ENCODE assay signal across 17 cellular contexts in the genomic region with DNA sequence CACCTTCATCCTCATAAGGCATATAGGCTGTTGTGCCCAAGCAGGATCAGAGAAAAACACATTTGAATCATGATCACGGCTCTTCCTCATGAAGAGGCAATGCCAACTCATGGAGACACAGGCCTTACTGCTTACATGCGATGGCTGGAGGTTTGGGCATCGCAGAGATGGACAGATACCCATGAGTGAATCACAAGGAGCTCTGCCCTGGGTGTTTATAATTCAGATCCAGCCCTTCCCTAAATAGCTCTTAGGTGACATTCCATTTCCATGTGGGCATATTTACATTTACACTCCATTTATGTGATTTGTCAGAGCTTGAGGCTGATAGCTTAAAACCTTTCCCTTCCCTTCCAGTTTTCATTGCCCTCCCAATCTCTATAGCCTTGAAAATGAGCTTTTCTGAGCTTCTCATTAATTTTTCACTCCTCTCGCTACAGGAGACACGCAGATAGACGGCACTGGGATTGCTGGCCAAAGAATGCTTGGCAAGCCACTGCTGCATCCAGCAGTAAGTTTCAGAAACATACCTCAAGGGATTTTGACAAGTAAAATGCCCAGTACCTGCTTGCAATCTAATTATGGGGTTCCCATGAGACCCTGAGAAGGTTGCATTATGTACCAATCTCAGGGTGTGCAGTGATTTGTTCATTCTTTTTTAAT.
DNase-seq lines count a peak whose midpoint lies in the region; FAIRE-seq and TF ChIP-seq lines count a peak whose summit lies in the region.
"Had no signal": no experiment of that assay in that cellular context is flagged by ENCODE, and none has a peak within 500 bp of the region (broad histone marks: within the 10 kb centered on the region; RNA-seq: fewer than 3 reads in every experiment).

No MANE protein-coding gene starts in this region.

- H3K27ac Mint-ChIP-seq in activated CD4-positive, alpha-beta memory T cell treated with anti-CD3 and anti-CD28 coated beads, Interleukin-2, amount 10 ng/mL, durations not matched to agents 7 days and 5 days: no peak overlapping the region
- H3K27ac Mint-ChIP-seq: B cell; CD4-positive, alpha-beta memory T cell had no signal

- H3K79me2 ChIP-seq in H1 (ENCODE audit: control insufficient read depth in 1 of 2, insufficient read depth in 2 of 2, low read length in 2 of 2): no peaks in the 10 kb centered on the region

- H4K20me1 ChIP-seq in H1 (replicated peaks in 1 of 2; ENCODE audit: control insufficient read depth in 1 of 2, insufficient read depth in 2 of 2, low read length in 2 of 2): no peaks in the 10 kb centered on the region

- peak; percentile 9 for DNase-seq in Daoy (ENCODE audit: low read depth)
- DNase-seq in H4 (ENCODE audit: low spot score): peak; percentile 10
- DNase-seq in H1 (ENCODE audit: low read depth in 1 of 2, low spot score in 2 of 2): no peak
- DNase-seq in testis: peak; percentile 20
- no peak for DNase-seq in SW 1271 (lab: John Stamatoyannopoulos, UW)
- DNase-seq in activated CD4-positive, alpha-beta memory T cell treated with anti-CD3 and anti-CD28 coated beads, Interleukin-2, amount 10 ng/mL, durations not matched to agents 7 days and 5 days: no peak
- DNase-seq in GM03348 (ENCODE audit: low spot score): no peak
- DNase-seq: CD4-positive, alpha-beta memory T cell; DND-41; IMR-90; NCI-H146; NCI-H226; NCI-H526 had no signal

- H2AK5ac ChIP-seq in H1 (ENCODE audit: low read depth, low read length): no peak overlapping the region

- H2BK20ac ChIP-seq in H1 (ENCODE audit: low read length): no peak overlapping the region

- no peak overlapping the region for H4K5ac ChIP-seq in H1 (ENCODE audit: insufficient read length, low read depth, low read length)

- H3K4me3 ChIP-seq in H1 (ENCODE audit: extremely low read depth in 1 of 4, insufficient read depth in 2 of 4, low read depth in 3 of 4, low read length in 4 of 4) (no peak overlapping the region), testis (no peak overlapping the region)
- H3K4me3 ChIP-seq: HAP-1 had no signal

- WGBS in H1 (ENCODE audit: extremely low coverage in 1 of 2, insufficient coverage in 1 of 2, insufficient read length in 1 of 2, insufficient replicate concordance in 2 of 2, low coverage in 1 of 2, low lambda C conversion rate in 2 of 2, missing lambda C conversion rate in 1 of 2), 2 experiments: 90% methylated on average over 6 of the region's 6 CpGs; no CpG with 5 or more reads in 1 of the 2 experiments
- WGBS in testis, 2 donors: 62 to 66% methylated on average over 6 of the region's 6 CpGs

- H2BK15ac ChIP-seq in H1 (ENCODE audit: low read length): no peak overlapping the region

- no peak overlapping the region for H4K91ac ChIP-seq in H1 (replicated peaks; ENCODE audit: insufficient read length, low read length)

- H3K79me1 ChIP-seq in H1 (ENCODE audit: low read depth, low read length): no peaks in the 10 kb centered on the region

- H3K4me3 Mint-ChIP-seq in activated CD4-positive, alpha-beta memory T cell treated with anti-CD3 and anti-CD28 coated beads, Interleukin-2, amount 10 ng/mL, durations not matched to agents 7 days and 5 days: no peak overlapping the region
- H3K4me3 Mint-ChIP-seq: B cell; CD4-positive, alpha-beta memory T cell had no signal

- no peak overlapping the region for H3K9ac ChIP-seq in H1 (replicated peaks in 1 of 4; ENCODE audit: extremely low read depth in 1 of 4, low read depth in 3 of 4, low read length in 3 of 4)

- H3K56ac ChIP-seq in H1 (replicated peaks; ENCODE audit: insufficient read length, low read depth, low read length): no peak overlapping the region

- TF ChIP-seq RAD21 in H1 (IDR thresholded peaks at IDR 0.05 in 1 of 2, conservative IDR thresholded peaks at IDR 0.05 in 1 of 2; ENCODE audit: low read depth in 2 of 2, low read length in 2 of 2): no peak

- no peak overlapping the region for H2BK5ac ChIP-seq in H1 (ENCODE audit: low read depth, low read length)

- no peak overlapping the region for H2BK12ac ChIP-seq in H1 (ENCODE audit: low read depth, low read length)

- H3K23ac ChIP-seq in H1 (ENCODE audit: insufficient read length): no peak overlapping the region

- H3K4me2 ChIP-seq in H1 (ENCODE audit: insufficient read depth in 1 of 2, low read depth in 2 of 2, low read length in 2 of 2): no peak overlapping the region

- H3K27ac ChIP-seq in H1 (ENCODE audit: low read depth, low read length) (no peak overlapping the region), testis (no peak overlapping the region)
- H3K27ac ChIP-seq: RWPE1 had no signal

- POLR2A ChIA-PET in H1 (lab: Charles Lee; ENCODE audit: partially characterized antibody): interaction anchor here (1.0 to 1.3 kb wide), 2 partner anchors 11 to 16 kb away, joined by 3 read pairs; no protein-coding TSS in a partner anchor
- POLR2A ChIA-PET in activated CD4-positive, alpha-beta memory T cell treated with anti-CD3 and anti-CD28 coated beads, Interleukin-2, amount 10 ng/mL, durations not matched to agents 7 days and 5 days (lab: Charles Lee): no interaction called here

- TF ChIP-seq CTCF in H1 (IDR thresholded peaks at IDR 0.05; ENCODE audit: control extremely low read depth in 1 of 3, insufficient read depth in 1 of 3, low read depth in 1 of 3, low read length in 3 of 3) (no peak), testis (IDR thresholded peaks at IDR 0.05) (no peak)

- peaks cover 2% of the 10 kb centered on the region for H3K27me3 Mint-ChIP-seq in activated CD4-positive, alpha-beta memory T cell treated with anti-CD3 and anti-CD28 coated beads, Interleukin-2, amount 10 ng/mL, durations not matched to agents 7 days and 5 days

- H3K23me2 ChIP-seq in H1 (ENCODE audit: low read depth, low read length): no peaks in the 10 kb centered on the region

- H3K36me3 ChIP-seq in H1 (ENCODE audit: control insufficient read depth in 2 of 4, insufficient read depth in 4 of 4, low read length in 3 of 4): 0 out of 8 replicates have a peak, but pooled peaks cover 0 to 2% (median 0%) of the 10 kb centered on the region in 4 experiments
- no peaks in the 10 kb centered on the region for H3K36me3 ChIP-seq in testis (ENCODE audit: low read depth, missing control alignments)
- H3K36me3 ChIP-seq: HAP-1 had no signal

- no peak for TF ChIP-seq EP300 in H1 (IDR thresholded peaks at IDR 0.05; ENCODE audit: borderline replicate concordance in 1 of 2, low read depth in 2 of 2, low read length in 2 of 2)

- no peak overlapping the region for H3K4ac ChIP-seq in H1 (replicated peaks; ENCODE audit: insufficient read length, low read depth, low read length)

- peak overlapping the region; percentile 73 for H2BK120ac ChIP-seq in H1 (replicated peaks; ENCODE audit: low read depth, low read length)

- CTCF ChIA-PET in H1 (lab: Charles Lee; ENCODE audit: partially characterized antibody): no interaction called here
- CTCF ChIA-PET in activated CD4-positive, alpha-beta memory T cell treated with anti-CD3 and anti-CD28 coated beads, Interleukin-2, amount 10 ng/mL, durations not matched to agents 7 days and 5 days (lab: Charles Lee): no interaction called here

- no peaks in the 10 kb centered on the region for H3K36me3 Mint-ChIP-seq in activated CD4-positive, alpha-beta memory T cell treated with anti-CD3 and anti-CD28 coated beads, Interleukin-2, amount 10 ng/mL, durations not matched to agents 7 days and 5 days (ENCODE audit: low read depth)
- H3K36me3 Mint-ChIP-seq: CD4-positive, alpha-beta memory T cell had no signal

- H4K8ac ChIP-seq in H1 (ENCODE audit: extremely low read depth, insufficient read depth, low read length): no peak overlapping the region

- no peak overlapping the region; the same call in 1 of the 2 replicates for H3K18ac ChIP-seq in H1 (ENCODE audit: extremely low read depth, low read length)

- intact Hi-C loops in testis (cut with DNase I; ENCODE audit: low total_unique reads): no loop called here

- H3K27me3 ChIP-seq in H1 (replicated peaks in 1 of 4; ENCODE audit: control insufficient read depth in 3 of 4, extremely low read depth in 1 of 4, insufficient read depth in 3 of 4, low read length in 3 of 4): no peaks in the 10 kb centered on the region
- no peaks in the 10 kb centered on the region for H3K27me3 ChIP-seq in testis

- no peaks in the 10 kb centered on the region for H3K9me3 ChIP-seq in H1 (ENCODE audit: insufficient read depth in 2 of 2, low read depth in 1 of 2, low read length in 1 of 2)
- no peaks in the 10 kb centered on the region for H3K9me3 ChIP-seq in testis
- H3K9me3 ChIP-seq: HAP-1 had no signal

- H2AFZ ChIP-seq in H1 (ENCODE audit: low read length): no peak overlapping the region

- TF ChIP-seq POLR2A in H1 (IDR thresholded peaks at IDR 0.05; ENCODE audit: control extremely low read depth in 1 of 2, low read depth in 2 of 2, low read length in 2 of 2) (no peak), testis (IDR thresholded peaks at IDR 0.05) (no peak)

- H3K4me1 Mint-ChIP-seq in activated CD4-positive, alpha-beta memory T cell treated with anti-CD3 and anti-CD28 coated beads, Interleukin-2, amount 10 ng/mL, durations not matched to agents 7 days and 5 days: no peaks in the 10 kb centered on the region
- H3K4me1 Mint-ChIP-seq: B cell; CD4-positive, alpha-beta memory T cell had no signal

- peak; percentile 28 for FAIRE-seq in H1 (lab: Jason Lieb, UNC)
- FAIRE-seq: D721Med had no signal

- H3K9me3 Mint-ChIP-seq in activated CD4-positive, alpha-beta memory T cell treated with anti-CD3 and anti-CD28 coated beads, Interleukin-2, amount 10 ng/mL, durations not matched to agents 7 days and 5 days: no peaks in the 10 kb centered on the region

- no peak overlapping the region for H3K14ac ChIP-seq in H1 (ENCODE audit: insufficient read length)

- H3K4me1 ChIP-seq in H1 (replicated peaks in 1 of 4; ENCODE audit: control insufficient read depth in 3 of 4, insufficient read depth in 4 of 4, low read length in 3 of 4): peaks cover 2 to 7% (median 3%) of the 10 kb centered on the region in 4 experiments; a peak in 2 of 7 replicates
- peaks cover 11% of the 10 kb centered on the region for H3K4me1 ChIP-seq in testis
- H3K4me1 ChIP-seq: HAP-1 had no signal

TF ChIP-seq in H1, 55 proteins besides CTCF, POLR2A, EP300 and RAD21 (continues in another document):
- no peak for TF ChIP-seq BACH1 (IDR thresholded peaks at IDR 0.05; ENCODE audit: low read length)
- TF ChIP-seq ATF3 (IDR thresholded peaks at IDR 0.05; ENCODE audit: insufficient read depth, low read depth, low read length): no peak
- TF ChIP-seq CHD1 (IDR thresholded peaks at IDR 0.05; ENCODE audit: low read depth, low read length): no peak
- no peak for TF ChIP-seq CEBPB (IDR thresholded peaks at IDR 0.05; ENCODE audit: low read depth, low read length)
- TF ChIP-seq MAX (IDR thresholded peaks at IDR 0.05): no peak
- TF ChIP-seq TAF7 (optimal IDR thresholded peaks at IDR 0.05; ENCODE audit: borderline replicate concordance, low read depth, low read length): no peak
- no peak for TF ChIP-seq SUZ12 (IDR thresholded peaks at IDR 0.05; ENCODE audit: low read length)

Comparison
In these comparisons a context has a peak if more than half of its experiments do, and no peak if none do; other contexts are left out.
1. DNase-seq: peak in Daoy (single experiment), H4 (single experiment) and testis (single experiment); none in H1 (0 of 2), SW 1271 (0 of 2), activated CD4-positive, alpha-beta memory T cell treated with anti-CD3 and anti-CD28 coated beads, Interleukin-2, amount 10 ng/mL, durations not matched to agents 7 days and 5 days (single experiment) and GM03348 (single experiment).